In genomic region chr3:131831608-131832007, GRCh38 we compare ENCODE assay signal across 34 cellular contexts.
"Had no signal": no experiment of that assay in that cellular context is flagged by ENCODE, and none has a peak within 500 bp of the region (broad histone marks: within the 10 kb centered on the region; RNA-seq: fewer than 3 reads in every experiment).

No MANE protein-coding gene starts in this region.

- H3K9ac ChIP-seq: KMS-11 had no signal

- DNase-seq: Karpas-422, Kasumi-1, MG63, MM.1S, MV-4-11, NCI-H1048, NCI-H1092, NCI-H1092 treated with DMSO at 0.1 percent for 48 hours, NCI-H1105, NCI-H1105 treated with DMSO at 0.1 percent for 48 hours, NCI-H1417, NCI-H1417 treated with DMSO at 0.1 percent for 48 hours, NCI-H1436, NCI-H1436 treated with DMSO at 0.1 percent for 48 hours, NCI-H146, NCI-H1694, NCI-H1694 treated with DMSO at 0.1 percent for 48 hours, NCI-H187, NCI-H187 treated with DMSO at 0.1 percent for 48 hours, NCI-H1930, NCI-H2029, NCI-H2029 treated with DMSO at 0.1 percent for 48 hours, NCI-H2081, NCI-H2081 treated with DMSO at 0.1 percent for 48 hours, NCI-H2107, NCI-H2171, NCI-H2171 treated with DMSO at 0.1 percent for 48 hours, NCI-H2227 treated with DMSO at 0.1 percent for 48 hours, NCI-H226, NCI-H345, NCI-H446, NCI-H446 treated with DMSO at 0.1 percent for 48 hours, NCI-H510A had no signal

- H3K27ac ChIP-seq: KMS-11 had no signal

- H3K27me3 ChIP-seq: MG63 had no signal

- H3K36me3 ChIP-seq: MG63 had no signal

- H3K4me2 ChIP-seq: KMS-11 had no signal

- H3K4me3 ChIP-seq: MG63 had no signal

- H3K9me3 ChIP-seq: MG63 had no signal
